In the genomic region with DNA sequence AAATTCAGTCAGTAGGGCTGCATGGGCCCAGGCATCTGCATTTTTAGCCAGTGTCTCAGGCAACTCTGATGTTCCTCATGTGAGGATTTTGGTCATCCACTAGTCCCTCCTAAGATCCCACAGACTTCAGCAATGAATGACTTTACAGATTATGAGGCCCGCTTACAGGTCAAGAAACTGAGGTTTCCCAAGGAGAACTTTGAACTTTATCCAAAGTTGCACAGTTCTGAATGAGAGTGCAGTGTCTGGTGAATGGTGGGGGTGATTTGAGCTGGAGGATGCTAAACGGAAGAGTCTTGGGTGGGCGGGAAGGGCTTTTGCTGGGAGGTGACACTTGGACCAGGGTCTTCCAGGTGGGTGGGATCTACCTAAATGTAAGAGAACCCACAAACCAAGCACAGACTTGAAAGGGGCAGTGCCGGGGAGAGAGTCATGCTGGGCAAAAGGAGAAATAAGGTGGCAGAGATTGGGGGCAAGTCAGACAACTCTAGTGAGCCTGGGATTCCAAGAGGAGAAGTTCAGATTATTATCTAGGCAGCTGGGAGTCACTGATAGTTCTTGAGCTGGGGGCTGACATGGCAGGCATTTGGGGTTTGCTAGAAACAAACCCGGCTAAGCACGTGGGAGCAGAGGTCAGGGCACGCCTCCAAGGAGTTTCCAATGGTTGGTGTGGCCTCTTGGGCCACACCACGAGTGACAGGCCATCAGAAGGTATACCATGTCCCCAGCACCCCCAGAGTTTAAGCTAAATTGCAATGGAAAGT, we compare ENCODE assay signal across 16 cellular contexts. TPM values are rescaled to one million over a fixed set of nuclear protein-coding genes. Genes with fewer than 3 reads are reported as not detected.
DNase-seq lines count a peak whose midpoint lies in the region; ATAC-seq and TF ChIP-seq lines count a peak whose summit lies in the region.
"Had no signal": no experiment of that assay in that cellular context is flagged by ENCODE, and none has a peak within 500 bp of the region (broad histone marks: within the 10 kb centered on the region; RNA-seq: fewer than 3 reads in every experiment).

No MANE protein-coding gene starts in this region.

- H3K27ac ChIP-seq in Peyer's patch (peak overlapping the region in 3 of 4 donors; percentile 72 to 91 (median 84)), tibial artery (no peak overlapping the region), uterus (no peak overlapping the region)
- peak overlapping the region; percentile 93 for H3K27ac ChIP-seq in effector memory CD4-positive, alpha-beta T cell (ENCODE audit: insufficient read depth, low read length, poor library complexity, severe bottlenecking)
- H3K27ac ChIP-seq: foreskin keratinocyte had no signal

- CTCF ChIA-PET in activated CD8-positive, alpha-beta memory T cell treated with anti-CD3 and anti-CD28 coated beads, Interleukin-2, amount 10 ng/mL, durations not matched to agents 7 days and 5 days (lab: Charles Lee): interaction anchor here (1.2 to 5.5 kb wide), 7 partner anchors 8 to 227 kb away, joined by 3 to 21 read pairs (median 9); a partner anchor contains a TSS

- no peak for ATAC-seq in activated CD8-positive, alpha-beta memory T cell treated with anti-CD3 and anti-CD28 coated beads, Interleukin-2, amount 10 ng/mL, durations not matched to agents 7 days and 5 days
- no peak for ATAC-seq in stimulated activated effector memory CD8-positive, alpha-beta T cell treated with anti-CD3 and anti-CD28 coated beads, Interleukin-12 subunit alpha, Interleukin-12 subunit beta, amount 100 ng/mL, for 72 hours
- ATAC-seq: foreskin keratinocyte, HCT116 had no signal

- H3K36me3 Mint-ChIP-seq in activated CD8-positive, alpha-beta memory T cell treated with anti-CD3 and anti-CD28 coated beads, Interleukin-2, amount 10 ng/mL, durations not matched to agents 7 days and 5 days: peaks cover 2% of the 10 kb centered on the region
- peaks cover 18% of the 10 kb centered on the region for H3K36me3 Mint-ChIP-seq in stimulated activated effector memory CD8-positive, alpha-beta T cell treated with anti-CD3 and anti-CD28 coated beads, Interleukin-12 subunit alpha, Interleukin-12 subunit beta, amount 100 ng/mL, for 72 hours

- H3K4me1 ChIP-seq in Peyer's patch: peaks cover 27 to 100% (median 58%) of the 10 kb centered on the region in 4 donors
- peaks cover 97% of the 10 kb centered on the region for H3K4me1 ChIP-seq in effector memory CD4-positive, alpha-beta T cell (ENCODE audit: control insufficient read depth, insufficient read depth, low read length, poor library complexity, severe bottlenecking)
- peaks cover 0 to 36% (median 31%) of the 10 kb centered on the region in 4 donors for H3K4me1 ChIP-seq in tibial artery
- H3K4me1 ChIP-seq in uterus: no peaks in the 10 kb centered on the region

- peak overlapping the region; percentile 97 for H3K27ac Mint-ChIP-seq in activated CD8-positive, alpha-beta memory T cell treated with anti-CD3 and anti-CD28 coated beads, Interleukin-2, amount 10 ng/mL, durations not matched to agents 7 days and 5 days
- peak overlapping the region; percentile 91 for H3K27ac Mint-ChIP-seq in stimulated activated effector memory CD8-positive, alpha-beta T cell treated with anti-CD3 and anti-CD28 coated beads, Interleukin-12 subunit alpha, Interleukin-12 subunit beta, amount 100 ng/mL, for 72 hours

- no peak for TF ChIP-seq CTCF in Peyer's patch (IDR thresholded peaks at IDR 0.05)
- TF ChIP-seq CTCF in tibial artery (IDR thresholded peaks at IDR 0.05): no peak
- no peak for TF ChIP-seq CTCF in foreskin fibroblast (IDR thresholded peaks at IDR 0.05; ENCODE audit: low read depth, low read length)
- no peak for TF ChIP-seq CTCF in uterus (IDR thresholded peaks at IDR 0.05)

- no peaks in the 10 kb centered on the region for H3K36me3 ChIP-seq in Peyer's patch
- no peaks in the 10 kb centered on the region for H3K36me3 ChIP-seq in effector memory CD4-positive, alpha-beta T cell (ENCODE audit: control insufficient read depth, insufficient read depth, low read length)
- no peaks in the 10 kb centered on the region for H3K36me3 ChIP-seq in tibial artery
- no peaks in the 10 kb centered on the region for H3K36me3 ChIP-seq in uterus

- H3K4me1 Mint-ChIP-seq in activated CD8-positive, alpha-beta memory T cell treated with anti-CD3 and anti-CD28 coated beads, Interleukin-2, amount 10 ng/mL, durations not matched to agents 7 days and 5 days: peaks cover 93% of the 10 kb centered on the region
- H3K4me1 Mint-ChIP-seq in stimulated activated effector memory CD8-positive, alpha-beta T cell treated with anti-CD3 and anti-CD28 coated beads, Interleukin-12 subunit alpha, Interleukin-12 subunit beta, amount 100 ng/mL, for 72 hours: peaks cover 99% of the 10 kb centered on the region

- TF ChIP-seq POLR2A in Peyer's patch (IDR thresholded peaks at IDR 0.05) (no peak), uterus (IDR thresholded peaks at IDR 0.05) (no peak)

- no peaks in the 10 kb centered on the region for H3K27me3 ChIP-seq in Peyer's patch
- H3K27me3 ChIP-seq in effector memory CD4-positive, alpha-beta T cell (replicated peaks; ENCODE audit: control insufficient read depth, insufficient read depth, low read length, poor library complexity, severe bottlenecking): no peaks in the 10 kb centered on the region
- H3K27me3 ChIP-seq in tibial artery: no peaks in the 10 kb centered on the region
- H3K27me3 ChIP-seq in uterus: no peaks in the 10 kb centered on the region
- H3K27me3 ChIP-seq: dorsolateral prefrontal cortex, foreskin keratinocyte had no signal

- intact Hi-C loops in tibial artery (cut with DNase I; ENCODE audit: low total_unique reads) (no loop called here), uterus (cut with DNase I; ENCODE audit: low total_unique reads) (no loop called here)

- DNase-seq in activated CD8-positive, alpha-beta memory T cell treated with anti-CD3 and anti-CD28 coated beads, Interleukin-2, amount 10 ng/mL, durations not matched to agents 7 days and 5 days: no peak
- no peak for DNase-seq in activated CD8-positive, alpha-beta memory T cell treated with anti-CD3 and anti-CD28 coated beads for 24 hours
- DNase-seq in Peyer's patch (no peak), tibial artery (no peak), foreskin fibroblast (no peak), uterus (no peak)
- no peak for DNase-seq in effector memory CD4-positive, alpha-beta T cell
- no peak for DNase-seq in stimulated activated effector memory CD8-positive, alpha-beta T cell treated with anti-CD3 and anti-CD28 coated beads, Interleukin-12 subunit alpha, Interleukin-12 subunit beta, amount 100 ng/mL, for 72 hours (ENCODE audit: low spot score in 2 of 2)
- DNase-seq: ACHN; activated CD4-positive, alpha-beta T cell treated with anti-CD3 and anti-CD28 coated beads for 4 hours; DND-41; dorsolateral prefrontal cortex; foreskin keratinocyte; NCI-H1417 treated with DMSO at 0.1 percent for 48 hours; NCI-H774 had no signal

- H3K4me3 Mint-ChIP-seq in activated CD8-positive, alpha-beta memory T cell treated with anti-CD3 and anti-CD28 coated beads, Interleukin-2, amount 10 ng/mL, durations not matched to agents 7 days and 5 days: no peak overlapping the region
- peak overlapping the region; percentile 71 for H3K4me3 Mint-ChIP-seq in stimulated activated effector memory CD8-positive, alpha-beta T cell treated with anti-CD3 and anti-CD28 coated beads, Interleukin-12 subunit alpha, Interleukin-12 subunit beta, amount 100 ng/mL, for 72 hours

- no peak overlapping the region for H3K4me3 ChIP-seq in Peyer's patch
- no peak overlapping the region for H3K4me3 ChIP-seq in effector memory CD4-positive, alpha-beta T cell (ENCODE audit: insufficient read depth, low read depth, low read length, poor library complexity, severe bottlenecking)
- no peak overlapping the region for H3K4me3 ChIP-seq in tibial artery
- no peak overlapping the region for H3K4me3 ChIP-seq in foreskin fibroblast (ENCODE audit: low read depth in 1 of 2, low read length in 2 of 2)
- H3K4me3 ChIP-seq in uterus: no peak overlapping the region
- H3K4me3 ChIP-seq: dorsolateral prefrontal cortex had no signal

- H3K9me3 Mint-ChIP-seq in activated CD8-positive, alpha-beta memory T cell treated with anti-CD3 and anti-CD28 coated beads, Interleukin-2, amount 10 ng/mL, durations not matched to agents 7 days and 5 days (ENCODE audit: low read depth): no peaks in the 10 kb centered on the region
- H3K9me3 Mint-ChIP-seq in stimulated activated effector memory CD8-positive, alpha-beta T cell treated with anti-CD3 and anti-CD28 coated beads, Interleukin-12 subunit alpha, Interleukin-12 subunit beta, amount 100 ng/mL, for 72 hours: no peaks in the 10 kb centered on the region

- H3K9me3 ChIP-seq in Peyer's patch (no peaks in the 10 kb centered on the region), tibial artery (no peaks in the 10 kb centered on the region), uterus (no peaks in the 10 kb centered on the region)
- H3K9me3 ChIP-seq in effector memory CD4-positive, alpha-beta T cell (ENCODE audit: control insufficient read depth, low read length): no peaks in the 10 kb centered on the region

- no peaks in the 10 kb centered on the region for H3K27me3 Mint-ChIP-seq in activated CD8-positive, alpha-beta memory T cell treated with anti-CD3 and anti-CD28 coated beads, Interleukin-2, amount 10 ng/mL, durations not matched to agents 7 days and 5 days

RNA-seq across cellular contexts. Expression of a gene that starts 27.5 kb away (rescaled TPM):
- total RNA-seq in activated CD8-positive, alpha-beta memory T cell treated with anti-CD3 and anti-CD28 coated beads, Interleukin-2, amount 10 ng/mL, durations not matched to agents 7 days and 5 days: 10 to 100 TPM; 55.3 to 64.6 TPM
- total RNA-seq in Peyer's patch (100 to 1,000 TPM in 3 of 4 donors, 10 to 100 TPM in 1; 61.1 to 190 (median 150) TPM), uterus (10 to 100 TPM; 15.9 to 37.5 (median 18.0) TPM)

Comparison
In these comparisons a context has a peak if more than half of its experiments do, and no peak if none do; other contexts are left out.
1. H3K27ac ChIP-seq: peak in Peyer's patch (3 of 4) and effector memory CD4-positive, alpha-beta T cell (single experiment); none in tibial artery (0 of 2) and uterus (0 of 2).